Comparison of ENCODE assay signal across 9 cellular contexts in genomic region chr1:208086116-208086515, GRCh38.
DNase-seq lines count a peak whose midpoint lies in the region; ATAC-seq and TF ChIP-seq lines count a peak whose summit lies in the region.
"Had no signal": no experiment of that assay in that cellular context is flagged by ENCODE, and none has a peak within 500 bp of the region (broad histone marks: within the 10 kb centered on the region; RNA-seq: fewer than 3 reads in every experiment).

No MANE protein-coding gene starts in this region.

- TF ChIP-seq CTCF in left ventricle myocardium inferior (IDR thresholded peaks at IDR 0.05; ENCODE audit: borderline replicate concordance): no peak
- no peak for TF ChIP-seq CTCF in ascending aorta (IDR thresholded peaks at IDR 0.05)
- TF ChIP-seq CTCF in vagina (IDR thresholded peaks at IDR 0.05): no peak

- no peak overlapping the region for H2AK5ac ChIP-seq in mesenchymal stem cell (ENCODE audit: low read length, severe bottlenecking)

- H3K18ac ChIP-seq in mesenchymal stem cell (ENCODE audit: low read depth in 1 of 2, low read length in 2 of 2): peak overlapping the region in 1 of 2 experiments; percentile 87

- no peak overlapping the region for H2BK15ac ChIP-seq in mesenchymal stem cell (ENCODE audit: low read depth, poor library complexity, severe bottlenecking)

- no peaks in the 10 kb centered on the region for H3K79me1 ChIP-seq in mesenchymal stem cell (replicated peaks; ENCODE audit: low read length, poor library complexity, severe bottlenecking)

- 29% methylated on average over 1 of the region's 2 CpGs for WGBS in mesenchymal stem cell

- no peak for TF ChIP-seq POLR2A in vagina (IDR thresholded peaks at IDR 0.05)

- H3K9ac ChIP-seq in mesenchymal stem cell (ENCODE audit: low read length): peak overlapping the region; percentile 88

- DNase-seq in left ventricle myocardium inferior (no peak), left ventricle myocardium superior (no peak), ascending aorta (ENCODE audit: low spot score in 2 of 2) (no peak), mesenchymal stem cell (no peak), vagina (ENCODE audit: extremely low spot score in 2 of 2) (no peak), T1000 (lab: John Stamatoyannopoulos, UW) (no peak), NCI-H2227 (lab: John Stamatoyannopoulos, UW; ENCODE audit: unreplicated experiment) (no peak)

- peaks cover 12% of the 10 kb centered on the region for H3K36me3 ChIP-seq in left ventricle myocardium inferior
- H3K36me3 ChIP-seq in ascending aorta: peaks cover 16 to 36% of the 10 kb centered on the region in 2 donors
- peaks cover 0 to 6% of the 10 kb centered on the region in 2 experiments for H3K36me3 ChIP-seq in mesenchymal stem cell (ENCODE audit: control insufficient read depth in 1 of 2, insufficient read depth in 2 of 2, low read depth in 1 of 2, low read length in 2 of 2)
- H3K36me3 ChIP-seq in vagina: no peaks in the 10 kb centered on the region
- H3K36me3 ChIP-seq: HAP-1 had no signal

- peak overlapping the region; percentile 54 for H2BK120ac ChIP-seq in mesenchymal stem cell (ENCODE audit: low read depth, low read length)

- H4K8ac ChIP-seq in mesenchymal stem cell (ENCODE audit: low read length): no peak overlapping the region

- no peak overlapping the region for H3K4ac ChIP-seq in mesenchymal stem cell (ENCODE audit: low read depth in 1 of 2, low read length in 2 of 2)

- H3K27ac ChIP-seq in left ventricle myocardium inferior (replicated peaks): peak overlapping the region; percentile 59
- peak overlapping the region; percentile 62 to 63 for H3K27ac ChIP-seq in ascending aorta
- peak overlapping the region; percentile 73 for H3K27ac ChIP-seq in mesenchymal stem cell (ENCODE audit: low read length, poor library complexity, severe bottlenecking)
- peak overlapping the region; percentile 70 for H3K27ac ChIP-seq in vagina

- H2BK12ac ChIP-seq in mesenchymal stem cell (ENCODE audit: low read length in 2 of 2): no peak overlapping the region

- H3K23ac ChIP-seq in mesenchymal stem cell (ENCODE audit: low read length in 2 of 2): no peak overlapping the region

- no peaks in the 10 kb centered on the region for H3K9me3 ChIP-seq in left ventricle myocardium inferior (replicated peaks)
- no peaks in the 10 kb centered on the region for H3K9me3 ChIP-seq in ascending aorta
- H3K9me3 ChIP-seq in mesenchymal stem cell (ENCODE audit: control insufficient read depth, low read length): no peaks in the 10 kb centered on the region
- no peaks in the 10 kb centered on the region for H3K9me3 ChIP-seq in vagina
- H3K9me3 ChIP-seq: HAP-1 had no signal

- no peak for ATAC-seq in left ventricle myocardium superior
- ATAC-seq in HG02885 (IDR thresholded peaks at IDR 0.05; ENCODE audit: poor library complexity, unreplicated experiment): no peak

- intact Hi-C loops in left ventricle myocardium inferior (cut with micrococcal nuclease): no loop called here
- intact Hi-C loops in left ventricle myocardium superior (cut with micrococcal nuclease): no loop called here
- intact Hi-C loops in ascending aorta (cut with DNase I): no loop called here
- intact Hi-C loops in vagina (cut with DNase I): loop anchor here (5.0 to 10.0 kb wide), 2 partner anchors 61 to 156 kb away; partner anchors contain the start of gene PLXNA2

- no peak overlapping the region for H2AFZ ChIP-seq in mesenchymal stem cell (ENCODE audit: low read depth, low read length)

- no peak overlapping the region for H3K14ac ChIP-seq in mesenchymal stem cell (ENCODE audit: low read length in 2 of 2)

- H3K4me3 ChIP-seq in left ventricle myocardium inferior: peak overlapping the region; percentile 30
- peak overlapping the region; percentile 7 to 40 for H3K4me3 ChIP-seq in ascending aorta
- peak overlapping the region in 1 of 2 experiments; percentile 72 for H3K4me3 ChIP-seq in mesenchymal stem cell (ENCODE audit: insufficient read depth in 1 of 2, low read depth in 1 of 2, low read length in 2 of 2)
- H3K4me3 ChIP-seq in vagina: peak overlapping the region in 1 of 2 donors; percentile 15
- H3K4me3 ChIP-seq: HAP-1 had no signal

- peak overlapping the region; percentile 48 for H3K4me2 ChIP-seq in mesenchymal stem cell (ENCODE audit: low read length, poor library complexity, severe bottlenecking)

- no peak overlapping the region for H4K91ac ChIP-seq in mesenchymal stem cell (ENCODE audit: low read length)

- peaks cover 42% of the 10 kb centered on the region for H3K4me1 ChIP-seq in left ventricle myocardium inferior
- peaks cover 0 to 26% of the 10 kb centered on the region in 2 donors for H3K4me1 ChIP-seq in ascending aorta
- peaks cover 7% of the 10 kb centered on the region for H3K4me1 ChIP-seq in mesenchymal stem cell (ENCODE audit: control insufficient read depth, insufficient read depth, low read depth, low read length)
- H3K4me1 ChIP-seq in vagina: peaks cover 35% of the 10 kb centered on the region
- H3K4me1 ChIP-seq: HAP-1 had no signal

- H3K27me3 ChIP-seq in left ventricle myocardium inferior (ENCODE audit: low read depth) (no peaks in the 10 kb centered on the region), ascending aorta (no peaks in the 10 kb centered on the region), mesenchymal stem cell (ENCODE audit: control insufficient read depth in 1 of 2, insufficient read depth in 1 of 2, low read length in 2 of 2) (no peaks in the 10 kb centered on the region), vagina (no peaks in the 10 kb centered on the region)

- no peak overlapping the region for H2BK5ac ChIP-seq in mesenchymal stem cell (ENCODE audit: low read depth, low read length, poor library complexity, severe bottlenecking)
